In genomic region chr9:35488566-35489312, GRCh38 we compare ENCODE assay signal across 8 cellular contexts. TPM values are rescaled to one million over a fixed set of nuclear protein-coding genes. Genes with fewer than 3 reads are reported as not detected.
DNase-seq lines count a peak whose midpoint lies in the region; ATAC-seq and TF ChIP-seq lines count a peak whose summit lies in the region.

No MANE protein-coding gene starts in this region.

- H3K27me3 Mint-ChIP-seq in immature natural killer cell (ENCODE audit: low read depth in 3 of 3), result peaks cover 0 to 8% (median 4%) of the 10 kb centered on the region in 3 donors

- peaks cover 17 to 35% of the 10 kb centered on the region in 2 donors for H3K4me1 Mint-ChIP-seq in immature natural killer cell

- H3K9me3 ChIP-seq in SK-N-SH (no peaks in the 10 kb centered on the region), adipocyte (ENCODE audit: control insufficient read depth, low read length) (no peaks in the 10 kb centered on the region), subcutaneous abdominal adipose tissue (ENCODE audit: control insufficient read depth in 5 of 5, low read length in 5 of 5) (no peaks in the 10 kb centered on the region)

- H3K4me2 ChIP-seq in SK-N-SH, result peak overlapping the region; percentile 93

- CTCF ChIA-PET in SK-N-SH (lab: Yijun Ruan, JAX), result interaction anchor here (0.6 to 2.1 kb wide), 8 partner anchors 9 to 395 kb away, joined by 3 to 45 read pairs (median 5); no protein-coding TSS in a partner anchor

- H3K4me1 ChIP-seq in SK-N-SH (ENCODE audit: control insufficient read depth in 1 of 2, insufficient read depth in 2 of 2, low read depth in 1 of 2, low read length in 1 of 2), result peaks cover 7 to 24% of the 10 kb centered on the region in 2 experiments
- H3K4me1 ChIP-seq in adipocyte (ENCODE audit: control insufficient read depth, insufficient read depth, low read length), result peaks cover 43% of the 10 kb centered on the region
- peaks cover 6 to 50% (median 41%) of the 10 kb centered on the region in 5 donors for H3K4me1 ChIP-seq in subcutaneous abdominal adipose tissue (ENCODE audit: control insufficient read depth in 5 of 5, insufficient read depth in 5 of 5, low read length in 5 of 5)

- no peak for TF ChIP-seq CTCF in SK-N-SH (IDR thresholded peaks at IDR 0.05)

- POLR2A ChIA-PET in SK-N-SH (lab: Yijun Ruan, JAX), result interaction anchor here (1.0 kb wide), 1 partner anchor 50 kb away, joined by 5 read pairs; no protein-coding TSS in a partner anchor

- H3K9me3 Mint-ChIP-seq in immature natural killer cell, result no peaks in the 10 kb centered on the region

- H3K9me2 ChIP-seq in SK-N-SH, result no peaks in the 10 kb centered on the region

- WGBS in SK-N-SH (ENCODE audit: low lambda C conversion rate), result 93% methylated on average over 9 of the region's 10 CpGs

- H2AFZ ChIP-seq in SK-N-SH (ENCODE audit: low read depth), result no peak overlapping the region

- H3K4me3 ChIP-seq in SK-N-SH (ENCODE audit: low read depth in 2 of 2, low read length in 1 of 2) (peak overlapping the region; percentile 61 to 85), adipocyte (ENCODE audit: low read length) (peak overlapping the region; percentile 97), subcutaneous abdominal adipose tissue (ENCODE audit: low read depth in 1 of 5, low read length in 5 of 5) (peak overlapping the region; percentile 72 to 97 (median 92))

- TF ChIP-seq RAD21 in SK-N-SH (IDR thresholded peaks at IDR 0.05; ENCODE audit: low read length), result no peak

- H3K36me3 ChIP-seq in SK-N-SH (replicated peaks in 1 of 2; ENCODE audit: control insufficient read depth in 1 of 2, insufficient read depth in 2 of 2, low read length in 1 of 2) (peaks cover 0 to 3% of the 10 kb centered on the region in 2 experiments), adipocyte (ENCODE audit: control insufficient read depth, insufficient read depth, low read length, severe bottlenecking) (no peaks in the 10 kb centered on the region), subcutaneous abdominal adipose tissue (ENCODE audit: control insufficient read depth in 5 of 5, insufficient read depth in 5 of 5, low read length in 5 of 5) (no peaks in the 10 kb centered on the region)

- no peak for TF ChIP-seq EP300 in SK-N-SH (IDR thresholded peaks at IDR 0.05; ENCODE audit: borderline replicate concordance in 1 of 2, low read depth in 1 of 2, low read length in 1 of 2)

- ATAC-seq in SK-N-SH treated with all-trans-retinoic acid at 6 μM for 48 hours, result no peak
- ATAC-seq in HG02588 (IDR thresholded peaks at IDR 0.05; ENCODE audit: unreplicated experiment), result no peak
- ATAC-seq in GM21447 (IDR thresholded peaks at IDR 0.05; ENCODE audit: unreplicated experiment), result no peak

- peaks cover 49% of the 10 kb centered on the region for H3K79me2 ChIP-seq in SK-N-SH (ENCODE audit: insufficient read depth)

- peaks cover 36% of the 10 kb centered on the region for H3F3A ChIP-seq in SK-N-SH (replicated peaks; ENCODE audit: insufficient read depth)

- no peaks in the 10 kb centered on the region for H3K36me3 Mint-ChIP-seq in immature natural killer cell

- H3K4me3 Mint-ChIP-seq in immature natural killer cell, result peak overlapping the region; percentile 57 to 74 (median 72)

- peak overlapping the region in 1 of 6 donors; percentile 73 for H3K27ac Mint-ChIP-seq in immature natural killer cell

- no peak for DNase-seq in SK-N-SH
- DNase-seq in adipocyte (ENCODE audit: low read depth), result no peak
- DNase-seq in immature natural killer cell, result no peak
- DNase-seq in NCI-H510A (lab: John Stamatoyannopoulos, UW), result no peak

- H3K27me3 ChIP-seq in SK-N-SH (ENCODE audit: insufficient read depth) (no peaks in the 10 kb centered on the region), adipocyte (replicated peaks; ENCODE audit: control insufficient read depth, insufficient read depth, low read length) (no peaks in the 10 kb centered on the region), subcutaneous abdominal adipose tissue (ENCODE audit: control insufficient read depth in 5 of 5, insufficient read depth in 4 of 5, low read length in 5 of 5) (no peaks in the 10 kb centered on the region)

- H3K9ac ChIP-seq in SK-N-SH (peak overlapping the region; percentile 72), adipocyte (ENCODE audit: low read length) (peak overlapping the region; percentile 99), subcutaneous abdominal adipose tissue (ENCODE audit: low read length in 5 of 5) (peak overlapping the region in 2 of 5 donors; percentile 97 to 98)

- H3K27ac ChIP-seq in SK-N-SH (ENCODE audit: low read depth in 2 of 2, low read length in 1 of 2), result peak overlapping the region; percentile 81 to 82
- H3K27ac ChIP-seq in subcutaneous abdominal adipose tissue (ENCODE audit: low read depth, low read length), result peak overlapping the region; percentile 97

- H4K20me1 ChIP-seq in SK-N-SH (ENCODE audit: insufficient read depth), result no peaks in the 10 kb centered on the region

TF ChIP-seq in SK-N-SH, 30 proteins besides CTCF, POLR2A, EP300 and RAD21 (continues in another document):
- TF ChIP-seq CHD2 (IDR thresholded peaks at IDR 0.05; ENCODE audit: low read length, partially characterized antibody), result no peak
- TF ChIP-seq FOSL2 (IDR thresholded peaks at IDR 0.05; ENCODE audit: borderline replicate concordance, low read depth), result no peak
- TF ChIP-seq MEF2A (IDR thresholded peaks at IDR 0.05; ENCODE audit: borderline replicate concordance, low read depth), result no peak
- no peak for TF ChIP-seq EZH2phosphoT487 (IDR thresholded peaks at IDR 0.05; ENCODE audit: borderline replicate concordance, low read depth)
- no peak for TF ChIP-seq TCF12 (IDR thresholded peaks at IDR 0.05)
- no peak for TF ChIP-seq RXRA (IDR thresholded peaks at IDR 0.05; ENCODE audit: borderline replicate concordance, low read depth)
- TF ChIP-seq USF1 (IDR thresholded peaks at IDR 0.05; ENCODE audit: borderline replicate concordance, low read depth), result no peak
- no peak for TF ChIP-seq POLR2AphosphoS5 (IDR thresholded peaks at IDR 0.05; ENCODE audit: low read depth, low read length)
- TF ChIP-seq MXI1 (IDR thresholded peaks at IDR 0.05; ENCODE audit: low read depth, low read length), result no peak
- TF ChIP-seq TAF1 (IDR thresholded peaks at IDR 0.05; ENCODE audit: borderline replicate concordance, low read depth, low read length), result no peak
- TF ChIP-seq PBX3 (IDR thresholded peaks at IDR 0.05), result no peak

TF ChIP-seq in SK-N-SH treated with all-trans-retinoic acid at 6 μM for 48 hours, 23 proteins besides CTCF, POLR2A, EP300 and RAD21 (continues in another document):
- no peak for TF ChIP-seq PPARA (CRISPR knock-in tag; IDR thresholded peaks at IDR 0.05; ENCODE audit: borderline replicate concordance)
- TF ChIP-seq SNAI2 (CRISPR knock-in tag; IDR thresholded peaks at IDR 0.05), result no peak
- TF ChIP-seq ZFP3 (CRISPR knock-in tag; IDR thresholded peaks at IDR 0.05), result no peak
- no peak for TF ChIP-seq POU6F1 (CRISPR knock-in tag; IDR thresholded peaks at IDR 0.05; ENCODE audit: borderline replicate concordance, low read depth)
- TF ChIP-seq ZFP30 (CRISPR knock-in tag; IDR thresholded peaks at IDR 0.05), result no peak
- no peak for TF ChIP-seq TSHZ2 (CRISPR knock-in tag; IDR thresholded peaks at IDR 0.05)
- no peak for TF ChIP-seq ZNF565 (CRISPR knock-in tag; conservative IDR thresholded peaks at IDR 0.05; ENCODE audit: low read depth)
- no peak for TF ChIP-seq BACH2 (CRISPR knock-in tag; IDR thresholded peaks at IDR 0.05; ENCODE audit: borderline replicate concordance)
- no peak for TF ChIP-seq GLIS3 (CRISPR knock-in tag; IDR thresholded peaks at IDR 0.05)
- no peak for TF ChIP-seq ZNF8 (CRISPR knock-in tag; IDR thresholded peaks at IDR 0.05)
- TF ChIP-seq RARB (CRISPR knock-in tag; IDR thresholded peaks at IDR 0.05), result no peak
- TF ChIP-seq ZC3H10 (CRISPR knock-in tag; IDR thresholded peaks at IDR 0.05), result no peak
- no peak for TF ChIP-seq OSR1 (CRISPR knock-in tag; IDR thresholded peaks at IDR 0.05)

RNA-seq across cellular contexts. Expression of gene RUSC2, which starts 1.2 kb away (rescaled TPM):
- polyA plus RNA-seq in SK-N-SH (2012; rRNA removed), result 14.5 and 15.0 TPM in 2 replicates
- polyA plus RNA-seq in SK-N-SH (2012; cell fraction: cytosol; rRNA removed), result 5.9 and 10.2 TPM in 2 replicates
- 42.3 and 43.3 TPM in 2 replicates for polyA plus RNA-seq in SK-N-SH (2012; cell fraction: nucleus; rRNA removed)
- polyA plus RNA-seq in immature natural killer cell, result under 1 TPM in 2 of 3 donors, not detected in 1; 0.44 to 0.69 TPM

Comparison
In these comparisons a context has a peak if more than half of its experiments do, and no peak if none do; other contexts are left out.
1. RNA of gene RUSC2, which starts 1.2 kb away (polyA plus RNA-seq): 5.9 to 43.3 TPM in SK-N-SH; 0.44 to 0.69 TPM in immature natural killer cell; every median in the first group is over 4 times any median in the second.
2. Peak in every context shown above with its lines, with median percentiles within 50 percentile points of each other: H3K4me3 ChIP-seq.